Comparison of ENCODE assay signal across 28 cellular contexts in the genomic region with DNA sequence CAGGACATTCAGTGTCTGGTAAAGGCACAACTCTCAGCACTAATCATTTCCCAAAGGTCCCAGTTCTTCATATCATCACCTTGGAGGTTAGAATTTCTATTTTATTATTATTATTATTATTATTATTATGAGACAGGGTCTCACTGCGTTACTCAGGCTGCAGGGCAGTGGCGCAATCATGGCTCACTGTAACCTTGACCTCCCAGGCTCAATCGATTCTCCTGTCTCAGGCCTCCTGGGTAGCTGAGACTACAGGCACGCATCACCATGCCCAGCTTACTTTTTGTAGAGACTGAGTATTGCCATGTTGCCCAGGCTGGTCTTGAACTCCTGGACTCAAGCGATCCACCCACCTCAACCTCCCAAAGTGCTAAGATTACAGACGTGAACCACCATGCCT.
"Had no signal": no experiment of that assay in that cellular context is flagged by ENCODE, and none has a peak within 500 bp of the region (broad histone marks: within the 10 kb centered on the region; RNA-seq: fewer than 3 reads in every experiment).

No MANE protein-coding gene starts in this region.

- H3K4me3 ChIP-seq: colonic mucosa, coronary artery, dorsolateral prefrontal cortex, esophagus muscularis mucosa, esophagus squamous epithelium, gastrocnemius medialis, gastroesophageal sphincter, heart left ventricle, heart right ventricle had no signal

- H3K27ac ChIP-seq: colonic mucosa, coronary artery, dorsolateral prefrontal cortex, epithelial cell of prostate, esophagus muscularis mucosa, esophagus squamous epithelium, foreskin keratinocyte, gastrocnemius medialis, gastroesophageal sphincter, heart left ventricle, heart right ventricle had no signal

- H3K4me1 ChIP-seq: colonic mucosa, esophagus muscularis mucosa, esophagus squamous epithelium, foreskin keratinocyte, gastrocnemius medialis, gastroesophageal sphincter, heart left ventricle, heart right ventricle had no signal

- H3K36me3 ChIP-seq: colonic mucosa, esophagus muscularis mucosa, esophagus squamous epithelium, gastrocnemius medialis, gastroesophageal sphincter, heart left ventricle, heart right ventricle had no signal

- H3K9me3 ChIP-seq: colonic mucosa, esophagus squamous epithelium had no signal

- DNase-seq: colonic mucosa; cortex of kidney; dermis blood vessel endothelial cell; dorsolateral prefrontal cortex; effector CD4-positive, alpha-beta T cell; effector CD8-positive, alpha-beta T cell; effector memory CD4-positive, alpha-beta T cell; effector memory CD8-positive, alpha-beta T cell; endodermal cell; erythroblast; esophagus squamous epithelium; foreskin fibroblast; foreskin keratinocyte; foreskin melanocyte; gastrocnemius medialis; glutamatergic neuron; head of caudate nucleus; heart left ventricle; heart right ventricle had no signal

- ATAC-seq: effector memory CD8-positive, alpha-beta T cell; esophagus mucosa; foreskin keratinocyte; gastrocnemius medialis; gastroesophageal sphincter; heart left ventricle; heart right ventricle had no signal

- FAIRE-seq: colon, endometrium, endothelial cell of umbilical vein, frontal cortex had no signal

- H3K27me3 ChIP-seq: colonic mucosa, foreskin keratinocyte, gastrocnemius medialis had no signal
